ENCODE assay signal across 1 cellular context in the genomic region with DNA sequence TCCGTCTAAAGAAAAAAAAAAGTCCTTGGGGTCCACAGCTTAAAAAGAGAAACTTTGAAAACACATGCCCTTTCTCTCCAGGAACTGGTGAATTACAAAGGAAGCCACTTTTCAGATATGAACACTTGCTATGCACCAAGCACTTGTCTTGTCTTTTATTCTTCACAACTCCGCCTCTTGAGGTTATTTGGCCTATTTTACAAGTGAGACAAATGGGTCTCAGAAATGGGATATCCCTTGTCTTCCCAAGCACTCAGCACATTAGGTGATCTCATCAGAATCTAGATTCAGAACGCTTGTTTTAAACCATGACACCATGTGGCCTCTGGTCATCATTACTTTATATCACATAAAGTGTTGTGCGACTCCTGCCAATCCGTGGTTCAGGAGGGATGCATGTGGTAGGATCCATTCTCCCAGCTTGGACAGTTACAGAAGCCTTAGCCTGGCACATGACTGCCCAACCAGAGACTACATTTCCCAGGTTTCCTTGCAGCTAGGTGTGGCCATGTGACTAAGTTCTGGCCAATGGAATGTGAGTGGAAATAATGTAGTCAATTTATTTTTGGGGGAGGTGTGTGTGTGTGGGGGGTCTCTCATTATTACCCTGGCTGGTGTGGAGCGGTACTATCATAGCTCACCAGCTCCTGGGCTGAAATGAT.
TF ChIP-seq lines count a peak whose summit lies in the region.

No MANE protein-coding gene starts in this region.

TF ChIP-seq in SK-N-SH, 30 proteins besides CTCF, POLR2A, EP300 and RAD21:
- TF ChIP-seq, protein P1, sequence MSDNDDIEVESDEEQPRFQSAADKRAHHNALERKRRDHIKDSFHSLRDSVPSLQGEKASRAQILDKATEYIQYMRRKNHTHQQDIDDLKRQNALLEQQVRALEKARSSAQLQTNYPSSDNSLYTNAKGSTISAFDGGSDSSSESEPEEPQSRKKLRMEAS (IDR thresholded peaks at IDR 0.05; ENCODE audit: low read depth) = no peak
- TF ChIP-seq, protein P2, sequence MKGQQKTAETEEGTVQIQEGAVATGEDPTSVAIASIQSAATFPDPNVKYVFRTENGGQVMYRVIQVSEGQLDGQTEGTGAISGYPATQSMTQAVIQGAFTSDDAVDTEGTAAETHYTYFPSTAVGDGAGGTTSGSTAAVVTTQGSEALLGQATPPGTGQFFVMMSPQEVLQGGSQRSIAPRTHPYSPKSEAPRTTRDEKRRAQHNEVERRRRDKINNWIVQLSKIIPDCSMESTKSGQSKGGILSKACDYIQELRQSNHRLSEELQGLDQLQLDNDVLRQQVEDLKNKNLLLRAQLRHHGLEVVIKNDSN (IDR thresholded peaks at IDR 0.05; ENCODE audit: borderline replicate concordance, low read depth) = peak; percentile 94
